8 cellular contexts compared by ENCODE assay signal in the genomic region with DNA sequence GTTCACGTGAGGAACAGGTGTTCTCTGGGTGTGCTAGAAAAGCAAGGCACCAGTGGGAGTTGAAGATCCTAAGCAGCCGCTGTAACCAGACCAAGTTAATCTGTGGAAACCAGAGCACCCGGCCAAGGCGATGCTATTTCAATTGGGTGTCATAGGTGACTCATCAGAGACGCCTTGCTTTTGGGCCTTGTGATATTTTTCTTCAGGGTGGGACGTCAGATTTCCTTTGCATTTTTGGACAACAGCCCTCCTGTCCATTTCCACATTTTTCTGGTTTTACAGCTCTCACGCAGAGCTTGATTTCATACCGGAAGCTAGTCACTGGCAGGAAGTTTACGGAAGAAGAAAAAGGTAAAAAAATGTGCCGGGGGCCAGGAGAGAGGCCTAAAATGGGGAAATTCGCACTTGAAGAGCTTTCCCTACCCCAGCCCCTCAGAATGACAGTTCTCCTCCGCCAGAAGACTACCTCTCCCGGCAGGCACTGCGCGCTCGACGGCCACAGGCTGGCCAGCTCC. TPM values are rescaled to one million over a fixed set of nuclear protein-coding genes. Genes with fewer than 3 reads are reported as not detected.
DNase-seq lines count a peak whose midpoint lies in the region; ATAC-seq lines count a peak whose summit lies in the region.

No MANE protein-coding gene starts in this region.

- H3K36me3 ChIP-seq in adipocyte (ENCODE audit: control insufficient read depth, insufficient read depth, low read length, severe bottlenecking) (no peaks in the 10 kb centered on the region), thymus (ENCODE audit: control insufficient read depth, insufficient read depth) (no peaks in the 10 kb centered on the region)

- peak; percentile 15 for DNase-seq in stimulated activated CD4-positive, alpha-beta T cell treated with anti-CD3 and anti-CD28 coated beads, Interleukin-4, amount 100 ng/mL, for 24 hours
- no peak for DNase-seq in stimulated activated CD4-positive, alpha-beta T cell treated with anti-CD3 and anti-CD28 coated beads, Interleukin-1b, Interleukin-23, amount 100 ng/mL, for 48 hours
- DNase-seq in adipocyte (ENCODE audit: low read depth) = peak; percentile 80
- peak; percentile 89 for DNase-seq in iris pigment epithelial cell (ENCODE audit: low read depth)
- no peak for DNase-seq in mesenteric fat pad (ENCODE audit: low spot score)

- peak overlapping the region; percentile 21 for H3K27ac ChIP-seq in thymus (ENCODE audit: low read depth)

- H3K27me3 ChIP-seq in adipocyte (replicated peaks; ENCODE audit: control insufficient read depth, insufficient read depth, low read length) (no peaks in the 10 kb centered on the region), thymus (ENCODE audit: control insufficient read depth, insufficient read depth) (no peaks in the 10 kb centered on the region)

- H3K9me3 ChIP-seq in adipocyte (ENCODE audit: control insufficient read depth, low read length) (no peaks in the 10 kb centered on the region), thymus (ENCODE audit: control insufficient read depth) (no peaks in the 10 kb centered on the region)

- peak overlapping the region; percentile 95 for H3K4me3 ChIP-seq in adipocyte (ENCODE audit: low read length)
- H3K4me3 ChIP-seq in thymus (ENCODE audit: low read length) = peak overlapping the region; percentile 35

- H3K4me1 ChIP-seq in adipocyte (ENCODE audit: control insufficient read depth, insufficient read depth, low read length) (peaks cover 12% of the 10 kb centered on the region), thymus (ENCODE audit: control insufficient read depth, insufficient read depth, low read length) (peaks cover 10% of the 10 kb centered on the region)

- ATAC-seq in GM21576 (IDR thresholded peaks at IDR 0.05; ENCODE audit: unreplicated experiment) (no peak), GM21786 (IDR thresholded peaks at IDR 0.05; ENCODE audit: unreplicated experiment) (no peak)

- WGBS in thymus = 16% methylated on average over 17 of the region's 17 CpGs

- peak overlapping the region; percentile 77 for H3K9ac ChIP-seq in adipocyte (ENCODE audit: low read length)

RNA-seq across cellular contexts. Expression of gene KBTBD8, which starts 0.5 kb away (rescaled TPM):
- 2.9 TPM for polyA plus RNA-seq in thymus
- total RNA-seq in mesenteric fat pad = 1.8 TPM

Comparison
In these comparisons a context has a peak if more than half of its experiments do, and no peak if none do; other contexts are left out.
1. DNase-seq: peak in stimulated activated CD4-positive, alpha-beta T cell treated with anti-CD3 and anti-CD28 coated beads, Interleukin-4, amount 100 ng/mL, for 24 hours (single experiment), adipocyte (single experiment) and iris pigment epithelial cell (single experiment); none in stimulated activated CD4-positive, alpha-beta T cell treated with anti-CD3 and anti-CD28 coated beads, Interleukin-1b, Interleukin-23, amount 100 ng/mL, for 48 hours (single experiment) and mesenteric fat pad (single experiment).